Comparison of ENCODE assay signal across 16 cellular contexts in genomic region chr13:112027250-112027649, GRCh38. TPM values are rescaled to one million over a fixed set of nuclear protein-coding genes. Genes with fewer than 3 reads are reported as not detected.
DNase-seq lines count a peak whose midpoint lies in the region; ATAC-seq and TF ChIP-seq lines count a peak whose summit lies in the region.
"Had no signal": no experiment of that assay in that cellular context is flagged by ENCODE, and none has a peak within 500 bp of the region (broad histone marks: within the 10 kb centered on the region; RNA-seq: fewer than 3 reads in every experiment).

No MANE protein-coding gene starts in this region.

- H3K4me3 ChIP-seq in BLaER1 treated with 17β-estradiol and CSF1 and Interleukin-3, amounts not matched to agents 10 nM and 100 nM: no peak overlapping the region
- H3K4me3 ChIP-seq in naive thymus-derived CD4-positive, alpha-beta T cell (ENCODE audit: low read length): no peak overlapping the region
- no peak overlapping the region for H3K4me3 ChIP-seq in upper lobe of right lung
- H3K4me3 ChIP-seq: GM23338 had no signal

- peaks cover 16 to 31% (median 25%) of the 10 kb centered on the region in 10 experiments for H3K4me1 ChIP-seq in BLaER1 treated with 17β-estradiol and CSF1 and Interleukin-3, amounts not matched to agents 10 nM and 100 nM
- H3K4me1 ChIP-seq in naive thymus-derived CD4-positive, alpha-beta T cell (ENCODE audit: control insufficient read depth in 2 of 2, insufficient read depth in 2 of 2, low read length in 2 of 2): no peaks in the 10 kb centered on the region
- H3K4me1 ChIP-seq in upper lobe of right lung: no peaks in the 10 kb centered on the region
- H3K4me1 ChIP-seq: BE2C had no signal

- H3K27ac ChIP-seq in BLaER1 treated with 17β-estradiol and CSF1 and Interleukin-3, amounts not matched to agents 10 nM and 100 nM: no peak overlapping the region
- H3K27ac ChIP-seq in naive thymus-derived CD4-positive, alpha-beta T cell (ENCODE audit: low read depth, low read length): no peak overlapping the region
- H3K27ac ChIP-seq in upper lobe of right lung: no peak overlapping the region

- H3K36me3 Mint-ChIP-seq in naive thymus-derived CD4-positive, alpha-beta T cell: no peaks in the 10 kb centered on the region
- no peaks in the 10 kb centered on the region for H3K36me3 Mint-ChIP-seq in activated CD8-positive, alpha-beta memory T cell treated with anti-CD3 and anti-CD28 coated beads, Interleukin-2, amount 10 ng/mL, durations not matched to agents 7 days and 5 days
- no peaks in the 10 kb centered on the region for H3K36me3 Mint-ChIP-seq in activated T-cell treated with anti-CD3 and anti-CD28 coated beads, Interleukin-2, amount 50 U/mL, for 4 hours (ENCODE audit: insufficient read depth)
- H3K36me3 Mint-ChIP-seq: CD8-positive, alpha-beta T cell had no signal

- no peaks in the 10 kb centered on the region for H3K36me3 ChIP-seq in BLaER1 treated with 17β-estradiol and CSF1 and Interleukin-3, amounts not matched to agents 10 nM and 100 nM
- no peaks in the 10 kb centered on the region for H3K36me3 ChIP-seq in naive thymus-derived CD4-positive, alpha-beta T cell (ENCODE audit: control insufficient read depth in 2 of 3, insufficient read depth in 3 of 3, low read length in 3 of 3)
- no peaks in the 10 kb centered on the region for H3K36me3 ChIP-seq in upper lobe of right lung
- H3K36me3 ChIP-seq: BE2C had no signal

- no peak overlapping the region for H3K27ac Mint-ChIP-seq in naive thymus-derived CD4-positive, alpha-beta T cell
- no peak overlapping the region for H3K27ac Mint-ChIP-seq in activated CD8-positive, alpha-beta memory T cell treated with anti-CD3 and anti-CD28 coated beads, Interleukin-2, amount 10 ng/mL, durations not matched to agents 7 days and 5 days
- H3K27ac Mint-ChIP-seq: CD8-positive, alpha-beta T cell; GM23338 had no signal

- peak; percentile 20 for ATAC-seq in naive thymus-derived CD4-positive, alpha-beta T cell
- peak; percentile 7 for ATAC-seq in upper lobe of right lung
- no peak for ATAC-seq in activated CD8-positive, alpha-beta memory T cell treated with anti-CD3 and anti-CD28 coated beads, Interleukin-2, amount 10 ng/mL, durations not matched to agents 7 days and 5 days
- ATAC-seq in activated T-cell treated with anti-CD3 and anti-CD28 coated beads, Interleukin-2, amount 50 U/mL, for 4 hours: no peak
- ATAC-seq: CD8-positive, alpha-beta T cell; GM23338 had no signal

- peak overlapping the region; percentile 65 to 92 (median 83); a peak in 21 of 22 replicates for H3K4me2 ChIP-seq in BLaER1 treated with 17β-estradiol and CSF1 and Interleukin-3, amounts not matched to agents 10 nM and 100 nM
- H3K4me2 ChIP-seq: GM23338 had no signal

- H3K9ac ChIP-seq in BLaER1 treated with 17β-estradiol and CSF1 and Interleukin-3, amounts not matched to agents 10 nM and 100 nM: no peak overlapping the region

- CTCF ChIA-PET in naive thymus-derived CD4-positive, alpha-beta T cell (lab: Charles Lee): no interaction called here
- CTCF ChIA-PET in activated CD8-positive, alpha-beta memory T cell treated with anti-CD3 and anti-CD28 coated beads, Interleukin-2, amount 10 ng/mL, durations not matched to agents 7 days and 5 days (lab: Charles Lee): no interaction called here

- peaks cover 0 to 9% (median 3%) of the 10 kb centered on the region in 11 donors for H3K9me3 Mint-ChIP-seq in naive thymus-derived CD4-positive, alpha-beta T cell
- no peaks in the 10 kb centered on the region for H3K9me3 Mint-ChIP-seq in activated CD8-positive, alpha-beta memory T cell treated with anti-CD3 and anti-CD28 coated beads, Interleukin-2, amount 10 ng/mL, durations not matched to agents 7 days and 5 days (ENCODE audit: low read depth)
- H3K9me3 Mint-ChIP-seq in activated T-cell treated with anti-CD3 and anti-CD28 coated beads, Interleukin-2, amount 50 U/mL, for 4 hours: peaks cover 3% of the 10 kb centered on the region
- H3K9me3 Mint-ChIP-seq: CD8-positive, alpha-beta T cell had no signal

- peaks cover 0 to 21% (median 0%) of the 10 kb centered on the region in 11 experiments; a peak in 6 of 22 replicates for H3K27me3 ChIP-seq in BLaER1 treated with 17β-estradiol and CSF1 and Interleukin-3, amounts not matched to agents 10 nM and 100 nM
- no peaks in the 10 kb centered on the region for H3K27me3 ChIP-seq in naive thymus-derived CD4-positive, alpha-beta T cell (ENCODE audit: control insufficient read depth in 2 of 2, insufficient read depth in 2 of 2, low read length in 2 of 2)
- peaks cover 12% of the 10 kb centered on the region for H3K27me3 ChIP-seq in upper lobe of right lung

- intact Hi-C loops in naive thymus-derived CD4-positive, alpha-beta T cell (cut with micrococcal nuclease): no loop called here
- intact Hi-C loops in posterior vena cava (cut with DNase I) (no loop called here), upper lobe of right lung (cut with DNase I) (no loop called here)

- POLR2A ChIA-PET in naive thymus-derived CD4-positive, alpha-beta T cell (lab: Charles Lee): no interaction called here

- H4K20me1 ChIP-seq in BLaER1 treated with 17β-estradiol and CSF1 and Interleukin-3, amounts not matched to agents 10 nM and 100 nM: no peaks in the 10 kb centered on the region; a peak in 1 of 22 replicates

- H3K4me1 Mint-ChIP-seq in naive thymus-derived CD4-positive, alpha-beta T cell: peaks cover 0 to 2% (median 0%) of the 10 kb centered on the region in 7 donors
- no peaks in the 10 kb centered on the region for H3K4me1 Mint-ChIP-seq in activated CD8-positive, alpha-beta memory T cell treated with anti-CD3 and anti-CD28 coated beads, Interleukin-2, amount 10 ng/mL, durations not matched to agents 7 days and 5 days
- no peaks in the 10 kb centered on the region for H3K4me1 Mint-ChIP-seq in activated T-cell treated with anti-CD3 and anti-CD28 coated beads, Interleukin-2, amount 50 U/mL, for 4 hours (ENCODE audit: low read depth)

- no peak for DNase-seq in naive thymus-derived CD4-positive, alpha-beta T cell
- DNase-seq in posterior vena cava (ENCODE audit: low spot score) (peak; percentile 76), upper lobe of right lung (no peak), NCI-H2171 (lab: John Stamatoyannopoulos, UW) (no peak)
- DNase-seq in activated CD8-positive, alpha-beta memory T cell treated with anti-CD3 and anti-CD28 coated beads, Interleukin-2, amount 10 ng/mL, durations not matched to agents 7 days and 5 days: no peak
- DNase-seq in activated T-cell treated with anti-CD3 and anti-CD28 coated beads, Interleukin-2, amount 50 U/mL, for 4 hours: no peak
- DNase-seq: ACHN; BE2C; Calu3; CD8-positive, alpha-beta T cell; DMS79 treated with DMSO at 0.1 percent for 48 hours; GF-D8; HCEC 1CT; IMR-90 had no signal

- peaks cover under 1 to 14% (median 3%) of the 10 kb centered on the region in 11 experiments; a peak in 15 of 22 replicates for H3K9me3 ChIP-seq in BLaER1 treated with 17β-estradiol and CSF1 and Interleukin-3, amounts not matched to agents 10 nM and 100 nM (replicated peaks in 1 of 11)
- no peaks in the 10 kb centered on the region for H3K9me3 ChIP-seq in naive thymus-derived CD4-positive, alpha-beta T cell (ENCODE audit: control insufficient read depth in 2 of 3, low read length in 3 of 3)
- H3K9me3 ChIP-seq in upper lobe of right lung: no peaks in the 10 kb centered on the region
- H3K9me3 ChIP-seq: BE2C had no signal

- TF ChIP-seq CTCF in upper lobe of right lung (IDR thresholded peaks at IDR 0.05): no peak

- H3K27me3 Mint-ChIP-seq in naive thymus-derived CD4-positive, alpha-beta T cell: peaks cover 0 to 38% (median 20%) of the 10 kb centered on the region in 5 donors
- H3K27me3 Mint-ChIP-seq in activated CD8-positive, alpha-beta memory T cell treated with anti-CD3 and anti-CD28 coated beads, Interleukin-2, amount 10 ng/mL, durations not matched to agents 7 days and 5 days: no peaks in the 10 kb centered on the region
- H3K27me3 Mint-ChIP-seq in activated T-cell treated with anti-CD3 and anti-CD28 coated beads, Interleukin-2, amount 50 U/mL, for 4 hours (ENCODE audit: low read depth): peaks cover 13% of the 10 kb centered on the region

- H3K4me3 Mint-ChIP-seq in naive thymus-derived CD4-positive, alpha-beta T cell: no peak overlapping the region
- no peak overlapping the region for H3K4me3 Mint-ChIP-seq in activated CD8-positive, alpha-beta memory T cell treated with anti-CD3 and anti-CD28 coated beads, Interleukin-2, amount 10 ng/mL, durations not matched to agents 7 days and 5 days
- H3K4me3 Mint-ChIP-seq in activated T-cell treated with anti-CD3 and anti-CD28 coated beads, Interleukin-2, amount 50 U/mL, for 4 hours: no peak overlapping the region
- H3K4me3 Mint-ChIP-seq: CD8-positive, alpha-beta T cell; GM23338 had no signal

RNA-seq across cellular contexts. Expression of gene SOX1, which starts 39.7 kb away (rescaled TPM):
- total RNA-seq in naive thymus-derived CD4-positive, alpha-beta T cell: not detected
- not detected for polyA plus RNA-seq in naive thymus-derived CD4-positive, alpha-beta T cell
- total RNA-seq in posterior vena cava (not detected), upper lobe of right lung (not detected)
- total RNA-seq in activated CD8-positive, alpha-beta memory T cell treated with anti-CD3 and anti-CD28 coated beads, Interleukin-2, amount 10 ng/mL, durations not matched to agents 7 days and 5 days: not detected
- under 1 TPM in 2 of 3 donors, not detected in 1; 0.10 to 0.16 TPM for total RNA-seq in activated T-cell treated with anti-CD3 and anti-CD28 coated beads, Interleukin-2, amount 50 U/mL, for 4 hours
- total RNA-seq: Calu3; CD8-positive, alpha-beta T cell; IMR-90 had no signal
- polyA plus RNA-seq: IMR-90 had no signal

Comparison
In these comparisons a context has a peak if more than half of its experiments do, and no peak if none do; other contexts are left out.
1. ATAC-seq: peak in naive thymus-derived CD4-positive, alpha-beta T cell (single experiment) and upper lobe of right lung (single experiment); none in activated CD8-positive, alpha-beta memory T cell treated with anti-CD3 and anti-CD28 coated beads, Interleukin-2, amount 10 ng/mL, durations not matched to agents 7 days and 5 days (single experiment) and activated T-cell treated with anti-CD3 and anti-CD28 coated beads, Interleukin-2, amount 50 U/mL, for 4 hours (0 of 2).